1 cellular context compared by ENCODE assay signal in the genomic region with DNA sequence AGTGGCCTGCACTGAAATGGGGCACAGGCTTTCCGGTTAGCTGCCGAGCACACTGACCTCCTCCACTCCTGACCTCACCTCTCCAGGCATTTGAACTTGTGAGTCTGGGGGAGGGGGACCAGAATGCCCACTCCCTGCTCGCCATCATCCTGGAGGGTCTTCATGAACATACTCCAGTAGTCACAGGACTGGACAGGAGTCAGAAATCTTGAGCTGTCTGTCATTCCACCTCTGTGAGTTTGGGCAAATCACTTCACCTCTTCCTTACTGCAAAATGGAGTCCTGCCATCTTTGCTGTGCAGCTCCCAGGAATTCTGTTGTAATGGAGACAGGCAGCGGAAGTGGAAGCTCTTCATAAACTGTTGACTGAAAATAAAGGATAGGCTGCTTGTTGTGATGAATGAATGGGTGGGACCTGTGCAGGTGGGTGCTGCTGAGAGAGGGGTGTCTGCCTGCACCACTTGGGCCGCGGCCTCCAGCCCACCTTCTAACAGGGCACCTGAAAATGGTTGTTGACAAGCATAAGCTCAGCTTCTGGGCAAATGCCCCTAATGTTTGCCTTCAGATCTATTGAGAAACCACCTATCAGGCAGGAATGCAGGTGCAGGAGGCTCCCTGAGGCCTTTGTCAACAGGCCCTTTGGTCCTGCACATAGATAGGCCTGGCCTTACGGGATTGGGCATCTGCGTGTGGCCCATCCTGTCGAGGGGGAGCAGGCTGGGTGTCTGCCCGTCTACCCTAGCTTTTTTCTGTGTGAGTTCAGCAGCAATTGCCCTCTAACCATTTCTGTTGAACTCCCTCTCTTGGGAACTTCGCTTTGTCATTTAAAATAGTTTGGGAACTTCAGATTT.
A peak's percentile ranks its signal among the peaks of the same experiment; 100 is the strongest.
TF ChIP-seq lines count a peak whose summit lies in the region.

No MANE protein-coding gene starts in this region.

TF ChIP-seq in HepG2, 621 proteins besides CTCF, POLR2A, EP300 and RAD21 (continued from another document and continues in another):
- TF ChIP-seq, protein P1, sequence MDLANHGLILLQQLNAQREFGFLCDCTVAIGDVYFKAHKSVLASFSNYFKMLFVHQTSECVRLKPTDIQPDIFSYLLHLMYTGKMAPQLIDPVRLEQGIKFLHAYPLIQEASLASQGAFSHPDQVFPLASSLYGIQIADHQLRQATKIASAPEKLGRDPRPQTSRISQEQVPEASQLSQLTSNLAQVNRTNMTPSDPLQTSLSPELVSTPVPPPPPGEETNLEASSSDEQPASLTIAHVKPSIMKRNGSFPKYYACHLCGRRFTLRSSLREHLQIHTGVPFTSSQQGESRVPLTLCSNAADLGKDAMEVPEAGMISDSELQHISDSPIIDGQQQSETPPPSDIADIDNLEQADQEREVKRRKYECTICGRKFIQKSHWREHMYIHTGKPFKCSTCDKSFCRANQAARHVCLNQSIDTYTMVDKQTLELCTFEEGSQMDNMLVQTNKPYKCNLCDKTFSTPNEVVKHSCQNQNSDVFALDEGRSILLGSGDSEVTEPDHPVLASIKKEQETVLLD (CRISPR knock-in tag; IDR thresholded peaks at IDR 0.05; ENCODE audit: low read depth): no peak
- TF ChIP-seq MAZ (IDR thresholded peaks at IDR 0.05; ENCODE audit: borderline replicate concordance, low read depth, low read length): no peak
- TF ChIP-seq MAZ (CRISPR knock-in tag; IDR thresholded peaks at IDR 0.05; ENCODE audit: low read depth): peak; percentile 76
- no peak for TF ChIP-seq ATRX (CRISPR knock-in tag; IDR thresholded peaks at IDR 0.05; ENCODE audit: borderline replicate concordance)
- TF ChIP-seq, protein P2, sequence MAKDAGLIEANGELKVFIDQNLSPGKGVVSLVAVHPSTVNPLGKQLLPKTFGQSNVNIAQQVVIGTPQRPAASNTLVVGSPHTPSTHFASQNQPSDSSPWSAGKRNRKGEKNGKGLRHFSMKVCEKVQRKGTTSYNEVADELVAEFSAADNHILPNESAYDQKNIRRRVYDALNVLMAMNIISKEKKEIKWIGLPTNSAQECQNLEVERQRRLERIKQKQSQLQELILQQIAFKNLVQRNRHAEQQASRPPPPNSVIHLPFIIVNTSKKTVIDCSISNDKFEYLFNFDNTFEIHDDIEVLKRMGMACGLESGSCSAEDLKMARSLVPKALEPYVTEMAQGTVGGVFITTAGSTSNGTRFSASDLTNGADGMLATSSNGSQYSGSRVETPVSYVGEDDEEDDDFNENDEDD (CRISPR knock-in tag; IDR thresholded peaks at IDR 0.05; ENCODE audit: borderline replicate concordance): peak; percentile 57; the same call in 1 of the 2 replicates
- peak; percentile 96 for TF ChIP-seq RELA (CRISPR knock-in tag; IDR thresholded peaks at IDR 0.05)
- peak; percentile 85 for TF ChIP-seq SALL2 (CRISPR knock-in tag; IDR thresholded peaks at IDR 0.05)
- TF ChIP-seq ZNF296 (CRISPR knock-in tag; conservative IDR thresholded peaks at IDR 0.05): peak; percentile 84; the same call in 1 of the 2 replicates
- no peak for TF ChIP-seq CHCHD3 (CRISPR knock-in tag; IDR thresholded peaks at IDR 0.05)
- TF ChIP-seq EED (CRISPR knock-in tag; IDR thresholded peaks at IDR 0.05): no peak
- no peak for TF ChIP-seq ZNF550 (CRISPR knock-in tag; IDR thresholded peaks at IDR 0.05; ENCODE audit: borderline replicate concordance)
- TF ChIP-seq SRY (CRISPR knock-in tag; IDR thresholded peaks at IDR 0.05): no peak
- TF ChIP-seq, protein P3, sequence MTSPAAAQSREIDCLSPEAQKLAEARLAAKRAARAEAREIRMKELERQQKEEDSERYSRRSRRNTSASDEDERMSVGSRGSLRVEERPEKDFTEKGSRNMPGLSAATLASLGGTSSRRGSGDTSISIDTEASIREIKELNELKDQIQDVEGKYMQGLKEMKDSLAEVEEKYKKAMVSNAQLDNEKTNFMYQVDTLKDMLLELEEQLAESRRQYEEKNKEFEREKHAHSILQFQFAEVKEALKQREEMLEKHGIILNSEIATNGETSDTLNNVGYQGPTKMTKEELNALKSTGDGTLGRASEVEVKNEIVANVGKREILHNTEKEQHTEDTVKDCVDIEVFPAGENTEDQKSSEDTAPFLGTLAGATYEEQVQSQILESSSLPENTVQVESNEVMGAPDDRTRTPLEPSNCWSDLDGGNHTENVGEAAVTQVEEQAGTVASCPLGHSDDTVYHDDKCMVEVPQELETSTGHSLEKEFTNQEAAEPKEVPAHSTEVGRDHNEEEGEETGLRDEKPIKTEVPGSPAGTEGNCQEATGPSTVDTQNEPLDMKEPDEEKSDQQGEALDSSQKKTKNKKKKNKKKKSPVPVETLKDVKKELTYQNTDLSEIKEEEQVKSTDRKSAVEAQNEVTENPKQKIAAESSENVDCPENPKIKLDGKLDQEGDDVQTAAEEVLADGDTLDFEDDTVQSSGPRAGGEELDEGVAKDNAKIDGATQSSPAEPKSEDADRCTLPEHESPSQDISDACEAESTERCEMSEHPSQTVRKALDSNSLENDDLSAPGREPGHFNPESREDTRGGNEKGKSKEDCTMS (CRISPR knock-in tag; conservative IDR thresholded peaks at IDR 0.05): no peak
- TF ChIP-seq HDAC1 (CRISPR knock-in tag; IDR thresholded peaks at IDR 0.05): peak; percentile 96
- TF ChIP-seq AGO1 (IDR thresholded peaks at IDR 0.05; ENCODE audit: low read depth, low read length, poor library complexity, severe bottlenecking): no peak
- TF ChIP-seq MEF2D (CRISPR knock-in tag; IDR thresholded peaks at IDR 0.05): peak; percentile 97
- peak; percentile 42; the same call in 1 of the 2 replicates for TF ChIP-seq KDM5A (IDR thresholded peaks at IDR 0.05; ENCODE audit: borderline replicate concordance, low read length)
- TF ChIP-seq, protein P4, sequence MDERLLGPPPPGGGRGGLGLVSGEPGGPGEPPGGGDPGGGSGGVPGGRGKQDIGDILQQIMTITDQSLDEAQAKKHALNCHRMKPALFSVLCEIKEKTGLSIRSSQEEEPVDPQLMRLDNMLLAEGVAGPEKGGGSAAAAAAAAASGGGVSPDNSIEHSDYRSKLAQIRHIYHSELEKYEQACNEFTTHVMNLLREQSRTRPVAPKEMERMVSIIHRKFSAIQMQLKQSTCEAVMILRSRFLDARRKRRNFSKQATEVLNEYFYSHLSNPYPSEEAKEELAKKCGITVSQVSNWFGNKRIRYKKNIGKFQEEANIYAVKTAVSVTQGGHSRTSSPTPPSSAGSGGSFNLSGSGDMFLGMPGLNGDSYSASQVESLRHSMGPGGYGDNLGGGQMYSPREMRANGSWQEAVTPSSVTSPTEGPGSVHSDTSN (CRISPR knock-in tag; IDR thresholded peaks at IDR 0.05): peak; percentile 56; the same call in 1 of the 2 replicates
- TF ChIP-seq, protein P5, sequence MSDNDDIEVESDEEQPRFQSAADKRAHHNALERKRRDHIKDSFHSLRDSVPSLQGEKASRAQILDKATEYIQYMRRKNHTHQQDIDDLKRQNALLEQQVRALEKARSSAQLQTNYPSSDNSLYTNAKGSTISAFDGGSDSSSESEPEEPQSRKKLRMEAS (IDR thresholded peaks at IDR 0.05): peak; percentile 91
- TF ChIP-seq PAX8 (CRISPR knock-in tag; IDR thresholded peaks at IDR 0.05; ENCODE audit: borderline replicate concordance): no peak; the same call in 1 of the 2 replicates
- TF ChIP-seq HCFC1 (IDR thresholded peaks at IDR 0.05; ENCODE audit: low read depth, low read length): no peak
- peak; percentile 92 for TF ChIP-seq HNRNPL (IDR thresholded peaks at IDR 0.05; ENCODE audit: low read depth, low read length)
- peak; percentile 93 for TF ChIP-seq TRIM24 (CRISPR knock-in tag; IDR thresholded peaks at IDR 0.05)
- TF ChIP-seq SP5 (CRISPR knock-in tag; IDR thresholded peaks at IDR 0.05; ENCODE audit: borderline replicate concordance, low read depth): peak; percentile 79
- TF ChIP-seq, protein P6, sequence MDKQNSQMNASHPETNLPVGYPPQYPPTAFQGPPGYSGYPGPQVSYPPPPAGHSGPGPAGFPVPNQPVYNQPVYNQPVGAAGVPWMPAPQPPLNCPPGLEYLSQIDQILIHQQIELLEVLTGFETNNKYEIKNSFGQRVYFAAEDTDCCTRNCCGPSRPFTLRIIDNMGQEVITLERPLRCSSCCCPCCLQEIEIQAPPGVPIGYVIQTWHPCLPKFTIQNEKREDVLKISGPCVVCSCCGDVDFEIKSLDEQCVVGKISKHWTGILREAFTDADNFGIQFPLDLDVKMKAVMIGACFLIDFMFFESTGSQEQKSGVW (CRISPR knock-in tag; IDR thresholded peaks at IDR 0.05; ENCODE audit: borderline replicate concordance): no peak
- TF ChIP-seq ZNF225 (CRISPR knock-in tag; IDR thresholded peaks at IDR 0.05): peak; percentile 64; the same call in 1 of the 2 replicates
- peak; percentile 62; the same call in 1 of the 2 replicates for TF ChIP-seq GLI4 (CRISPR knock-in tag; IDR thresholded peaks at IDR 0.05; ENCODE audit: borderline replicate concordance)
- TF ChIP-seq SUZ12 (IDR thresholded peaks at IDR 0.05; ENCODE audit: low read depth, low read length): no peak
- TF ChIP-seq BCL6 (CRISPR knock-in tag; IDR thresholded peaks at IDR 0.05): peak; percentile 97
- TF ChIP-seq, protein P7, sequence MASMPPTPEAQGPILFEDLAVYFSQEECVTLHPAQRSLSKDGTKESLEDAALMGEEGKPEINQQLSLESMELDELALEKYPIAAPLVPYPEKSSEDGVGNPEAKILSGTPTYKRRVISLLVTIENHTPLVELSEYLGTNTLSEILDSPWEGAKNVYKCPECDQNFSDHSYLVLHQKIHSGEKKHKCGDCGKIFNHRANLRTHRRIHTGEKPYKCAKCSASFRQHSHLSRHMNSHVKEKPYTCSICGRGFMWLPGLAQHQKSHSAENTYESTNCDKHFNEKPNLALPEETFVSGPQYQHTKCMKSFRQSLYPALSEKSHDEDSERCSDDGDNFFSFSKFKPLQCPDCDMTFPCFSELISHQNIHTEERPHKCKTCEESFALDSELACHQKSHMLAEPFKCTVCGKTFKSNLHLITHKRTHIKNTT (CRISPR knock-in tag; IDR thresholded peaks at IDR 0.05): no peak
- TF ChIP-seq, protein P8, sequence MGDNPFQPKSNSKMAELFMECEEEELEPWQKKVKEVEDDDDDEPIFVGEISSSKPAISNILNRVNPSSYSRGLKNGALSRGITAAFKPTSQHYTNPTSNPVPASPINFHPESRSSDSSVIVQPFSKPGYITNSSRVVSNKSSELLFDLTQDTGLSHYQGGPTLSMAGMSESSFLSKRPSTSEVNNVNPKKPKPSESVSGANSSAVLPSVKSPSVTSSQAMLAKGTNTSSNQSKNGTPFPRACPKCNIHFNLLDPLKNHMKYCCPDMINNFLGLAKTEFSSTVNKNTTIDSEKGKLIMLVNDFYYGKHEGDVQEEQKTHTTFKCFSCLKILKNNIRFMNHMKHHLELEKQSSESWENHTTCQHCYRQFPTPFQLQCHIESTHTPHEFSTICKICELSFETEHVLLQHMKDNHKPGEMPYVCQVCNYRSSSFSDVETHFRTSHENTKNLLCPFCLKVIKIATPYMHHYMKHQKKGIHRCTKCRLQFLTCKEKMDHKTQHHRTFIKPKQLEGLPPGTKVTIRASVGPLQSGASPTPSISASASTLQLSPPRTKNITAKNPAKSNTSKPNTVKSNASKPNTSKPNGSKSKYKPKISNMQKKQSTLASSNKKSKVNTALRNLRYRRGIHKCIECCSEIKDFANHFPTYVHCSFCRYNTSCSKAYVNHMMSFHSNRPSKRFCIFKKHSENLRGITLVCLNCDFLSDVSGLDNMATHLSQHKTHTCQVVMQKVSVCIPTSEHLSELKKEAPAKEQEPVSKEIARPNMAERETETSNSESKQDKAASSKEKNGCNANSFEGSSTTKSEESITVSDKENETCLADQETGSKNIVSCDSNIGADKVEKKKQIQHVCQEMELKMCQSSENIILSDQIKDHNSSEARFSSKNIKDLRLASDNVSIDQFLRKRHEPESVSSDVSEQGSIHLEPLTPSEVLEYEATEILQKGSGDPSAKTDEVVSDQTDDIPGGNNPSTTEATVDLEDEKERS (CRISPR knock-in tag; IDR thresholded peaks at IDR 0.05): peak; percentile 96
- 0 out of 2 replicates have a peak, but pooled peaks have one; percentile 66 for TF ChIP-seq GZF1 (CRISPR knock-in tag; IDR thresholded peaks at IDR 0.05)
- no peak for TF ChIP-seq NBN (conservative IDR thresholded peaks at IDR 0.05)
- TF ChIP-seq, protein P9, sequence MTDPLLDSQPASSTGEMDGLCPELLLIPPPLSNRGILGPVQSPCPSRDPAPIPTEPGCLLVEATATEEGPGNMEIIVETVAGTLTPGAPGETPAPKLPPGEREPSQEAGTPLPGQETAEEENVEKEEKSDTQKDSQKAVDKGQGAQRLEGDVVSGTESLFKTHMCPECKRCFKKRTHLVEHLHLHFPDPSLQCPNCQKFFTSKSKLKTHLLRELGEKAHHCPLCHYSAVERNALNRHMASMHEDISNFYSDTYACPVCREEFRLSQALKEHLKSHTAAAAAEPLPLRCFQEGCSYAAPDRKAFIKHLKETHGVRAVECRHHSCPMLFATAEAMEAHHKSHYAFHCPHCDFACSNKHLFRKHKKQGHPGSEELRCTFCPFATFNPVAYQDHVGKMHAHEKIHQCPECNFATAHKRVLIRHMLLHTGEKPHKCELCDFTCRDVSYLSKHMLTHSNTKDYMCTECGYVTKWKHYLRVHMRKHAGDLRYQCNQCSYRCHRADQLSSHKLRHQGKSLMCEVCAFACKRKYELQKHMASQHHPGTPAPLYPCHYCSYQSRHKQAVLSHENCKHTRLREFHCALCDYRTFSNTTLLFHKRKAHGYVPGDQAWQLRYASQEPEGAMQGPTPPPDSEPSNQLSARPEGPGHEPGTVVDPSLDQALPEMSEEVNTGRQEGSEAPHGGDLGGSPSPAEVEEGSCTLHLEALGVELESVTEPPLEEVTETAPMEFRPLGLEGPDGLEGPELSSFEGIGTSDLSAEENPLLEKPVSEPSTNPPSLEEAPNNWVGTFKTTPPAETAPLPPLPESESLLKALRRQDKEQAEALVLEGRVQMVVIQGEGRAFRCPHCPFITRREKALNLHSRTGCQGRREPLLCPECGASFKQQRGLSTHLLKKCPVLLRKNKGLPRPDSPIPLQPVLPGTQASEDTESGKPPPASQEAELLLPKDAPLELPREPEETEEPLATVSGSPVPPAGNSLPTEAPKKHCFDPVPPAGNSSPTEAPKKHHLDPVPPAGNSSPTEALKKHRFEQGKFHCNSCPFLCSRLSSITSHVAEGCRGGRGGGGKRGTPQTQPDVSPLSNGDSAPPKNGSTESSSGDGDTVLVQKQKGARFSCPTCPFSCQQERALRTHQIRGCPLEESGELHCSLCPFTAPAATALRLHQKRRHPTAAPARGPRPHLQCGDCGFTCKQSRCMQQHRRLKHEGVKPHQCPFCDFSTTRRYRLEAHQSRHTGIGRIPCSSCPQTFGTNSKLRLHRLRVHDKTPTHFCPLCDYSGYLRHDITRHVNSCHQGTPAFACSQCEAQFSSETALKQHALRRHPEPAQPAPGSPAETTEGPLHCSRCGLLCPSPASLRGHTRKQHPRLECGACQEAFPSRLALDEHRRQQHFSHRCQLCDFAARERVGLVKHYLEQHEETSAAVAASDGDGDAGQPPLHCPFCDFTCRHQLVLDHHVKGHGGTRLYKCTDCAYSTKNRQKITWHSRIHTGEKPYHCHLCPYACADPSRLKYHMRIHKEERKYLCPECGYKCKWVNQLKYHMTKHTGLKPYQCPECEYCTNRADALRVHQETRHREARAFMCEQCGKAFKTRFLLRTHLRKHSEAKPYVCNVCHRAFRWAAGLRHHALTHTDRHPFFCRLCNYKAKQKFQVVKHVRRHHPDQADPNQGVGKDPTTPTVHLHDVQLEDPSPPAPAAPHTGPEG (CRISPR knock-in tag; IDR thresholded peaks at IDR 0.05): peak; percentile 53; the same call in 1 of the 2 replicates
- TF ChIP-seq ZNF335 (CRISPR knock-in tag; IDR thresholded peaks at IDR 0.05): peak; percentile 89; the same call in 1 of the 2 replicates
